ENCODE assay signal across 14 cellular contexts in genomic region chr15:22224241-22224671, GRCh38.
DNase-seq lines count a peak whose midpoint lies in the region; ATAC-seq and TF ChIP-seq lines count a peak whose summit lies in the region.
"Had no signal": no experiment of that assay in that cellular context is flagged by ENCODE, and none has a peak within 500 bp of the region (broad histone marks: within the 10 kb centered on the region; RNA-seq: fewer than 3 reads in every experiment).

No MANE protein-coding gene starts in this region.

- H3K36me3 ChIP-seq in HEK293 (ENCODE audit: control insufficient read depth in 2 of 2, insufficient read depth in 1 of 2, low read length in 2 of 2) = no peaks in the 10 kb centered on the region
- H3K36me3 ChIP-seq: ascending aorta had no signal

- H3K9me3 Mint-ChIP-seq in activated CD4-positive, alpha-beta T cell treated with anti-CD3 and anti-CD28 coated beads, Interleukin-2, amount 10 ng/mL, durations not matched to agents 7 days and 5 days = no peaks in the 10 kb centered on the region
- H3K9me3 Mint-ChIP-seq in activated CD8-positive, alpha-beta memory T cell treated with anti-CD3 and anti-CD28 coated beads, Interleukin-2, amount 10 ng/mL, durations not matched to agents 7 days and 5 days (ENCODE audit: low read depth) = no peaks in the 10 kb centered on the region
- no peaks in the 10 kb centered on the region for H3K9me3 Mint-ChIP-seq in natural killer cell

- POLR2A ChIA-PET in activated CD4-positive, alpha-beta T cell treated with anti-CD3 and anti-CD28 coated beads, Interleukin-2, amount 10 ng/mL, durations not matched to agents 7 days and 5 days (lab: Charles Lee) = interaction anchor here (0.6 kb wide), 1 partner anchor 53 kb away, joined by 7 read pairs; no protein-coding TSS in a partner anchor
- POLR2A ChIA-PET in HEK293 (lab: Yijun Ruan, JAX) = no interaction called here

- peaks cover 12% of the 10 kb centered on the region for H3K27me3 Mint-ChIP-seq in activated CD4-positive, alpha-beta T cell treated with anti-CD3 and anti-CD28 coated beads, Interleukin-2, amount 10 ng/mL, durations not matched to agents 7 days and 5 days
- H3K27me3 Mint-ChIP-seq in activated CD8-positive, alpha-beta memory T cell treated with anti-CD3 and anti-CD28 coated beads, Interleukin-2, amount 10 ng/mL, durations not matched to agents 7 days and 5 days = peaks cover 5% of the 10 kb centered on the region
- no peaks in the 10 kb centered on the region for H3K27me3 Mint-ChIP-seq in natural killer cell (ENCODE audit: low read depth in 2 of 2)

- H3K36me3 Mint-ChIP-seq in activated CD4-positive, alpha-beta T cell treated with anti-CD3 and anti-CD28 coated beads, Interleukin-2, amount 10 ng/mL, durations not matched to agents 7 days and 5 days (ENCODE audit: low read depth) = no peaks in the 10 kb centered on the region
- no peaks in the 10 kb centered on the region for H3K36me3 Mint-ChIP-seq in activated CD8-positive, alpha-beta memory T cell treated with anti-CD3 and anti-CD28 coated beads, Interleukin-2, amount 10 ng/mL, durations not matched to agents 7 days and 5 days
- H3K36me3 Mint-ChIP-seq in natural killer cell = no peaks in the 10 kb centered on the region

- no peaks in the 10 kb centered on the region for H3K9me3 ChIP-seq in HEK293 (ENCODE audit: control insufficient read depth, insufficient read depth, low read depth, low read length)
- H3K9me3 ChIP-seq: ascending aorta had no signal

- TF ChIP-seq CTCF in HEK293 (tag by site-specific recombination; IDR thresholded peaks at IDR 0.05) (no peak; the same call in 1 of the 2 replicates), natural killer cell (IDR thresholded peaks at IDR 0.05) (no peak), GM20000 (IDR thresholded peaks at IDR 0.05; ENCODE audit: extremely low read depth, missing control alignments) (no peak)

- intact Hi-C loops in natural killer cell (cut with micrococcal nuclease) = no loop called here

- H3K4me1 ChIP-seq in HEK293 (ENCODE audit: control insufficient read depth, insufficient read depth, low read length) = no peaks in the 10 kb centered on the region
- H3K4me1 ChIP-seq: ascending aorta had no signal

- DNase-seq in activated CD4-positive, alpha-beta T cell treated with anti-CD3 and anti-CD28 coated beads, Interleukin-2, amount 10 ng/mL, durations not matched to agents 7 days and 5 days = no peak
- DNase-seq in activated CD4-positive, alpha-beta T cell treated with anti-CD3 and anti-CD28 coated beads for 4 hours = no peak
- DNase-seq in activated CD8-positive, alpha-beta memory T cell treated with anti-CD3 and anti-CD28 coated beads, Interleukin-2, amount 10 ng/mL, durations not matched to agents 7 days and 5 days = peak; percentile 37
- DNase-seq in natural killer cell (peak; percentile 17), inferior parietal cortex (ENCODE audit: extremely low spot score) (no peak), GM20000 (ENCODE audit: low spot score) (no peak)
- DNase-seq: DMS 273 treated with DMSO at 0.1 percent for 48 hours, mesenchymal stem cell, NCI-H146, NCI-H524 treated with DMSO at 0.1 percent for 48 hours, occipital lobe had no signal

- H3K27ac ChIP-seq in HEK293 (ENCODE audit: extremely low read depth, low read depth, low read length) = no peak overlapping the region
- H3K27ac ChIP-seq: ascending aorta had no signal

- H3K4me1 Mint-ChIP-seq in activated CD4-positive, alpha-beta T cell treated with anti-CD3 and anti-CD28 coated beads, Interleukin-2, amount 10 ng/mL, durations not matched to agents 7 days and 5 days = peaks cover 36% of the 10 kb centered on the region
- H3K4me1 Mint-ChIP-seq in activated CD8-positive, alpha-beta memory T cell treated with anti-CD3 and anti-CD28 coated beads, Interleukin-2, amount 10 ng/mL, durations not matched to agents 7 days and 5 days = peaks cover 19% of the 10 kb centered on the region
- H3K4me1 Mint-ChIP-seq in natural killer cell = peaks cover 44 to 59% of the 10 kb centered on the region in 2 donors

- CTCF ChIA-PET in activated CD4-positive, alpha-beta T cell treated with anti-CD3 and anti-CD28 coated beads, Interleukin-2, amount 10 ng/mL, durations not matched to agents 7 days and 5 days (lab: Charles Lee) = interaction anchor here (1.2 to 1.7 kb wide), 3 partner anchors 1864 to 1868 kb away, joined by 3 to 6 read pairs (median 3); no protein-coding TSS in a partner anchor
- CTCF ChIA-PET in HEK293 (lab: Yijun Ruan, JAX) = interaction anchor here (0.6 to 6.8 kb wide), 15 partner anchors 8 to 1940 kb away, joined by 3 to 75 read pairs (median 3); no protein-coding TSS in a partner anchor
- CTCF ChIA-PET in activated CD8-positive, alpha-beta memory T cell treated with anti-CD3 and anti-CD28 coated beads, Interleukin-2, amount 10 ng/mL, durations not matched to agents 7 days and 5 days (lab: Charles Lee) = interaction anchor here (0.7 to 8.6 kb wide), 6 partner anchors 11 to 1869 kb away, joined by 3 to 147 read pairs (median 5); no protein-coding TSS in a partner anchor

- H3K4me3 Mint-ChIP-seq in activated CD4-positive, alpha-beta T cell treated with anti-CD3 and anti-CD28 coated beads, Interleukin-2, amount 10 ng/mL, durations not matched to agents 7 days and 5 days = no peak overlapping the region
- H3K4me3 Mint-ChIP-seq in activated CD8-positive, alpha-beta memory T cell treated with anti-CD3 and anti-CD28 coated beads, Interleukin-2, amount 10 ng/mL, durations not matched to agents 7 days and 5 days = no peak overlapping the region
- peak overlapping the region; percentile 26 for H3K4me3 Mint-ChIP-seq in natural killer cell

- peak overlapping the region; percentile 58 for H3K27ac Mint-ChIP-seq in activated CD4-positive, alpha-beta T cell treated with anti-CD3 and anti-CD28 coated beads, Interleukin-2, amount 10 ng/mL, durations not matched to agents 7 days and 5 days
- H3K27ac Mint-ChIP-seq in activated CD8-positive, alpha-beta memory T cell treated with anti-CD3 and anti-CD28 coated beads, Interleukin-2, amount 10 ng/mL, durations not matched to agents 7 days and 5 days = no peak overlapping the region
- H3K27ac Mint-ChIP-seq in natural killer cell = peak overlapping the region in 1 of 2 donors; percentile 100

- ATAC-seq in activated CD8-positive, alpha-beta memory T cell treated with anti-CD3 and anti-CD28 coated beads, Interleukin-2, amount 10 ng/mL, durations not matched to agents 7 days and 5 days = no peak
- ATAC-seq in natural killer cell (no peak), HG02884 (IDR thresholded peaks at IDR 0.05; ENCODE audit: unreplicated experiment) (no peak)

- H3K4me3 ChIP-seq in HEK293 (ENCODE audit: low read depth, low read length) = no peak overlapping the region
- H3K4me3 ChIP-seq: ascending aorta had no signal

TF ChIP-seq in HEK293, 187 proteins besides CTCF, POLR2A, EP300 and RAD21:
- TF ChIP-seq ZNF544 (tag by site-specific recombination; IDR thresholded peaks at IDR 0.05) (no peak), ZSCAN4 (tag by site-specific recombination; IDR thresholded peaks at IDR 0.05) (peak; percentile 69), ZFP37 (tag by site-specific recombination; IDR thresholded peaks at IDR 0.05) (no peak), ZNF654 (tag by site-specific recombination; IDR thresholded peaks at IDR 0.05; ENCODE audit: low read depth) (peak; percentile 49), ZBTB17 (tag by site-specific recombination; IDR thresholded peaks at IDR 0.05) (peak; percentile 52; the same call in 1 of the 2 replicates)

Comparison
In these comparisons a context has a peak if more than half of its experiments do, and no peak if none do; other contexts are left out.
1. DNase-seq: peak in activated CD8-positive, alpha-beta memory T cell treated with anti-CD3 and anti-CD28 coated beads, Interleukin-2, amount 10 ng/mL, durations not matched to agents 7 days and 5 days (single experiment) and natural killer cell (single experiment); none in activated CD4-positive, alpha-beta T cell treated with anti-CD3 and anti-CD28 coated beads, Interleukin-2, amount 10 ng/mL, durations not matched to agents 7 days and 5 days (single experiment), activated CD4-positive, alpha-beta T cell treated with anti-CD3 and anti-CD28 coated beads for 4 hours (0 of 2), inferior parietal cortex (single experiment) and GM20000 (single experiment).